In genomic region chr2:190188289-190188688, GRCh38 we compare ENCODE assay signal across 16 cellular contexts.
DNase-seq lines count a peak whose midpoint lies in the region; ATAC-seq and TF ChIP-seq lines count a peak whose summit lies in the region.
"Had no signal": no experiment of that assay in that cellular context is flagged by ENCODE, and none has a peak within 500 bp of the region (broad histone marks: within the 10 kb centered on the region; RNA-seq: fewer than 3 reads in every experiment).

No MANE protein-coding gene starts in this region.

- no peaks in the 10 kb centered on the region for H3K27me3 ChIP-seq in DOHH2 (ENCODE audit: control insufficient read depth, low read length)

- peaks cover 90% of the 10 kb centered on the region for H3K4me1 ChIP-seq in DOHH2 (ENCODE audit: control insufficient read depth, low read length)
- H3K4me1 ChIP-seq: BLaER1 treated with 17β-estradiol and CSF1 and Interleukin-3, amounts not matched to agents 10 nM and 100 nM had no signal

- H3K4me3 ChIP-seq in DOHH2 (ENCODE audit: low read length), result no peak overlapping the region; the same call in 1 of the 2 replicates
- H3K4me3 ChIP-seq: BLaER1 treated with 17β-estradiol and CSF1 and Interleukin-3, amounts not matched to agents 10 nM and 100 nM had no signal

- ATAC-seq in GM19452 (IDR thresholded peaks at IDR 0.05; ENCODE audit: unreplicated experiment), result peak; percentile 51
- ATAC-seq in HG03175 (IDR thresholded peaks at IDR 0.05; ENCODE audit: unreplicated experiment), result peak; percentile 72
- no peak for ATAC-seq in GM21576 (IDR thresholded peaks at IDR 0.05; ENCODE audit: unreplicated experiment)

- H3K36me3 ChIP-seq in DOHH2 (ENCODE audit: control insufficient read depth, low read length), result peaks cover 20% of the 10 kb centered on the region; the same call in 1 of the 2 replicates
- H3K36me3 ChIP-seq: BLaER1 treated with 17β-estradiol and CSF1 and Interleukin-3, amounts not matched to agents 10 nM and 100 nM had no signal

- H3F3A ChIP-seq in DOHH2 (ENCODE audit: control insufficient read depth, insufficient read depth), result peaks cover 13% of the 10 kb centered on the region

- no peaks in the 10 kb centered on the region for H4K20me1 ChIP-seq in DOHH2 (ENCODE audit: control insufficient read depth, insufficient read depth, low read depth, low read length)
- H4K20me1 ChIP-seq: BLaER1 treated with 17β-estradiol and CSF1 and Interleukin-3, amounts not matched to agents 10 nM and 100 nM had no signal

- no peaks in the 10 kb centered on the region for H3K9me3 ChIP-seq in DOHH2 (ENCODE audit: control insufficient read depth, insufficient read depth, low read length)
- H3K9me3 ChIP-seq: BLaER1 treated with 17β-estradiol and CSF1 and Interleukin-3, amounts not matched to agents 10 nM and 100 nM had no signal

- peaks cover 77% of the 10 kb centered on the region for H3K79me2 ChIP-seq in DOHH2 (ENCODE audit: control insufficient read depth, low read length)

- H3K9me2 ChIP-seq in DOHH2 (replicated peaks; ENCODE audit: control insufficient read depth, low read length), result no peaks in the 10 kb centered on the region

- peak overlapping the region; percentile 49 for H3K4me2 ChIP-seq in DOHH2 (ENCODE audit: low read length)
- H3K4me2 ChIP-seq: BLaER1 treated with 17β-estradiol and CSF1 and Interleukin-3, amounts not matched to agents 10 nM and 100 nM had no signal

- TF ChIP-seq CTCF in DOHH2 (IDR thresholded peaks at IDR 0.05; ENCODE audit: low read depth, low read length, poor library complexity, severe bottlenecking), result no peak

- no peak overlapping the region for H3K27ac ChIP-seq in DOHH2 (ENCODE audit: low read depth, low read length)
- H3K27ac ChIP-seq: BLaER1 treated with 17β-estradiol and CSF1 and Interleukin-3, amounts not matched to agents 10 nM and 100 nM had no signal

- peak; percentile 61 for DNase-seq in kidney tubule cell (ENCODE audit: low spot score)
- no peak for DNase-seq in NAMALWA (ENCODE audit: low spot score)
- DNase-seq in cortex of kidney (lab: John Stamatoyannopoulos, UW), result no peak
- no peak for DNase-seq in HK-2 (ENCODE audit: unreplicated experiment)
- DNase-seq: 8988T; ACHN; CD4-positive, CD25-positive, alpha-beta regulatory T cell; DMS53; GOT3; H9; KG1 had no signal
